8 cellular contexts compared by ENCODE assay signal in genomic region chr20:45798935-45799642, GRCh38. TPM values are rescaled to one million over a fixed set of nuclear protein-coding genes. Genes with fewer than 3 reads are reported as not detected.
A peak's percentile ranks its signal among the peaks of the same experiment; 100 is the strongest.
DNase-seq lines count a peak whose midpoint lies in the region; ATAC-seq lines count a peak whose summit lies in the region.

No MANE protein-coding gene starts in this region.

- peak; percentile 40 to 73 (median 49) for DNase-seq in CD8-positive, alpha-beta memory T cell
- DNase-seq in NCI-H82 treated with DMSO at 0.1 percent for 48 hours (lab: John Stamatoyannopoulos, UW; ENCODE audit: unreplicated experiment) = peak; percentile 89
- DNase-seq in activated CD4-positive, alpha-beta T cell treated with anti-CD3 and anti-CD28 coated beads, Interleukin-2, amount 50 U/mL, for 4 hours = peak; percentile 53 to 58
- DNase-seq in effector CD8-positive, alpha-beta T cell (lab: John Stamatoyannopoulos, UW) = peak; percentile 24
- peak; percentile 66 for DNase-seq in mucosa of gallbladder (ENCODE audit: low spot score)
- peak; percentile 52 to 67 for DNase-seq in stimulated activated naive CD8-positive, alpha-beta T cell treated with anti-CD3 and anti-CD28 coated beads, Interleukin-15, amount 100 ng/mL, for 72 hours

- H3K36me3 ChIP-seq in CD8-positive, alpha-beta memory T cell (ENCODE audit: insufficient read depth, low read length) = peaks cover 37% of the 10 kb centered on the region

- CTCF ChIA-PET in CD8-positive, alpha-beta memory T cell (lab: Charles Lee) = interaction anchor here (0.8 to 2.5 kb wide), 20 partner anchors 9 to 215 kb away, joined by 3 to 21 read pairs (median 5); partner anchors contain the start of genes CTSA, NEURL2 and ZNF335

- peaks cover 4 to 69% (median 28%) of the 10 kb centered on the region in 3 donors for H3K36me3 Mint-ChIP-seq in CD8-positive, alpha-beta memory T cell

- H3K9me3 ChIP-seq in CD8-positive, alpha-beta memory T cell (ENCODE audit: low read length) = no peaks in the 10 kb centered on the region

- no peak overlapping the region for H3K4me3 ChIP-seq in CD8-positive, alpha-beta memory T cell (ENCODE audit: low read length)

- no peak overlapping the region for H3K27ac ChIP-seq in CD8-positive, alpha-beta memory T cell (ENCODE audit: low read depth, low read length)

- peak; percentile 51 for ATAC-seq in HG03175 (IDR thresholded peaks at IDR 0.05; ENCODE audit: unreplicated experiment)
- peak; percentile 91 for ATAC-seq in stimulated activated naive CD8-positive, alpha-beta T cell treated with anti-CD3 and anti-CD28 coated beads, Interleukin-15, amount 100 ng/mL, for 72 hours
- ATAC-seq in HG02588 (IDR thresholded peaks at IDR 0.05; ENCODE audit: unreplicated experiment) = no peak

- H3K27ac Mint-ChIP-seq in CD8-positive, alpha-beta memory T cell = peak overlapping the region; percentile 10 to 94 (median 66)
- H3K27ac Mint-ChIP-seq in stimulated activated naive CD8-positive, alpha-beta T cell treated with anti-CD3 and anti-CD28 coated beads, Interleukin-15, amount 100 ng/mL, for 72 hours = peak overlapping the region in 1 of 2 donors; percentile 41

- H3K27me3 ChIP-seq in CD8-positive, alpha-beta memory T cell (ENCODE audit: insufficient read depth, low read length, poor library complexity, severe bottlenecking) = no peaks in the 10 kb centered on the region

- H3K4me3 Mint-ChIP-seq in CD8-positive, alpha-beta memory T cell = no peak overlapping the region
- H3K4me3 Mint-ChIP-seq in stimulated activated naive CD8-positive, alpha-beta T cell treated with anti-CD3 and anti-CD28 coated beads, Interleukin-15, amount 100 ng/mL, for 72 hours = no peak overlapping the region

- H3K4me1 Mint-ChIP-seq in CD8-positive, alpha-beta memory T cell = peaks cover 10% of the 10 kb centered on the region in 3 donors
- H3K4me1 Mint-ChIP-seq in stimulated activated naive CD8-positive, alpha-beta T cell treated with anti-CD3 and anti-CD28 coated beads, Interleukin-15, amount 100 ng/mL, for 72 hours = peaks cover 20% of the 10 kb centered on the region

- H3K27me3 Mint-ChIP-seq in CD8-positive, alpha-beta memory T cell = no peaks in the 10 kb centered on the region
- H3K27me3 Mint-ChIP-seq in stimulated activated naive CD8-positive, alpha-beta T cell treated with anti-CD3 and anti-CD28 coated beads, Interleukin-15, amount 100 ng/mL, for 72 hours = no peaks in the 10 kb centered on the region

- H3K4me1 ChIP-seq in CD8-positive, alpha-beta memory T cell (ENCODE audit: insufficient read depth, low read length) = no peaks in the 10 kb centered on the region

- POLR2A ChIA-PET in CD8-positive, alpha-beta memory T cell (lab: Charles Lee) = interaction anchor here (0.6 kb wide), 1 partner anchor 735 kb away, joined by 3 read pairs; no protein-coding TSS in a partner anchor

- no peaks in the 10 kb centered on the region for H3K9me3 Mint-ChIP-seq in CD8-positive, alpha-beta memory T cell
- no peaks in the 10 kb centered on the region for H3K9me3 Mint-ChIP-seq in stimulated activated naive CD8-positive, alpha-beta T cell treated with anti-CD3 and anti-CD28 coated beads, Interleukin-15, amount 100 ng/mL, for 72 hours

RNA-seq across cellular contexts. Expression of gene DNTTIP1, which starts 7.3 kb away (rescaled TPM):
- 10 to 100 TPM; 33.4 to 37.1 TPM for total RNA-seq in CD8-positive, alpha-beta memory T cell
- 26.8 TPM for polyA plus RNA-seq in CD8-positive, alpha-beta memory T cell
- total RNA-seq in mucosa of gallbladder = 26.4 TPM

RNA-seq across cellular contexts. Expression of gene WFDC3, which starts 7.4 kb away (rescaled TPM):
- not detected for total RNA-seq in CD8-positive, alpha-beta memory T cell
- not detected for polyA plus RNA-seq in CD8-positive, alpha-beta memory T cell
- 1.8 TPM for total RNA-seq in mucosa of gallbladder

RNA-seq across cellular contexts. Expression of gene UBE2C, which starts 13.4 kb away (rescaled TPM):
- 100 to 1,000 TPM; 124 to 130 TPM for total RNA-seq in CD8-positive, alpha-beta memory T cell
- polyA plus RNA-seq in CD8-positive, alpha-beta memory T cell = not detected
- 2.9 TPM for total RNA-seq in mucosa of gallbladder

RNA-seq across cellular contexts. Expression of gene TNNC2, which starts 28.0 kb away (rescaled TPM):
- not detected for total RNA-seq in CD8-positive, alpha-beta memory T cell
- polyA plus RNA-seq in CD8-positive, alpha-beta memory T cell = 0.36 TPM
- 0.81 TPM for total RNA-seq in mucosa of gallbladder

RNA-seq across cellular contexts. Expression of gene SNX21, which starts 34.5 kb away (rescaled TPM):
- total RNA-seq in CD8-positive, alpha-beta memory T cell = 1 to 10 TPM; 1.2 to 1.3 TPM
- polyA plus RNA-seq in CD8-positive, alpha-beta memory T cell = 3.4 TPM
- total RNA-seq in mucosa of gallbladder = 34.6 TPM

Comparison
In these comparisons a context has a peak if more than half of its experiments do, and no peak if none do; other contexts are left out.
1. DNase-seq: peak in every context shown above with its lines; median percentile 89 in NCI-H82 treated with DMSO at 0.1 percent for 48 hours; 66 in mucosa of gallbladder; 60 in stimulated activated naive CD8-positive, alpha-beta T cell treated with anti-CD3 and anti-CD28 coated beads, Interleukin-15, amount 100 ng/mL, for 72 hours; 56 in activated CD4-positive, alpha-beta T cell treated with anti-CD3 and anti-CD28 coated beads, Interleukin-2, amount 50 U/mL, for 4 hours; 49 in CD8-positive, alpha-beta memory T cell; 24 in effector CD8-positive, alpha-beta T cell.
2. RNA of gene UBE2C, which starts 13.4 kb away (total RNA-seq): 124 to 130 TPM in CD8-positive, alpha-beta memory T cell; 2.9 TPM in mucosa of gallbladder (single experiment); every median in the first group is over 10 times any median in the second.